ENCODE assay signal across 23 cellular contexts in the genomic region with DNA sequence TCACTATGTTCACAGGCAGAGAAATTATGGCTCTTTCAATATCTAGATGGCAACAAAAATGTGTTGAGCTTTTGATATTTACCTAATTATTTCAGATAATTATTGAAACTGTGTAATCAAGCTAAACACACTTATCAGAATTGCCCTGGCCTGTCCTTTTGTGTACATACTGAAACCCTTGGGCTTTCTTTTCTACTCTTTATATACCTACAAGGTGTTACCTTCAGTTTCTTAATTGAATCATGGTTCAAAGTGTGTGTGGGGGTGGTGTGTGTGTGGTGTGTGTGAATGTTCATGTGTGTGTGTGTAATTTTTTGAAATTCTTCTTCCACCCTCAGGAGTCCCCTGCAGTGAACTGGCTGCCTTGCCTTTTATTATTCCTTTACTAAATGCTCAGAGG.
DNase-seq lines count a peak whose midpoint lies in the region; ATAC-seq and TF ChIP-seq lines count a peak whose summit lies in the region.
"Had no signal": no experiment of that assay in that cellular context is flagged by ENCODE, and none has a peak within 500 bp of the region (broad histone marks: within the 10 kb centered on the region; RNA-seq: fewer than 3 reads in every experiment).

No MANE protein-coding gene starts in this region.

- peaks cover 14% of the 10 kb centered on the region for H3K9me3 ChIP-seq in mucosa of descending colon
- H3K9me3 ChIP-seq in mesenchymal stem cell (ENCODE audit: control insufficient read depth, low read length) = peaks cover 6% of the 10 kb centered on the region

- no peak overlapping the region for H4K8ac ChIP-seq in mesenchymal stem cell (ENCODE audit: low read length)

- TF ChIP-seq CTCF in mucosa of descending colon (IDR thresholded peaks at IDR 0.05) = no peak

- no peak overlapping the region for H3K14ac ChIP-seq in mesenchymal stem cell (ENCODE audit: low read length in 2 of 2)

- no peak overlapping the region for H2BK12ac ChIP-seq in mesenchymal stem cell (ENCODE audit: low read length in 2 of 2)

- no peak overlapping the region for H3K4ac ChIP-seq in mesenchymal stem cell (ENCODE audit: low read depth in 1 of 2, low read length in 2 of 2)

- DNase-seq in COR-L47 (lab: John Stamatoyannopoulos, UW) (peak; percentile 60), NCI-H1436 treated with DMSO at 0.1 percent for 48 hours (lab: John Stamatoyannopoulos, UW) (peak; percentile 93), NCI-H69 (lab: John Stamatoyannopoulos, UW) (peak; percentile 95), mucosa of descending colon (no peak), mesenchymal stem cell (no peak)
- DNase-seq: 8988T; ACHN; DMS153; DND-41; GM23248; H7; Kasumi-1; NCI-H1092 treated with DMSO at 0.1 percent for 48 hours; NCI-H2029; NCI-H2227 treated with DMSO at 0.1 percent for 48 hours; NCI-H526 treated with DMSO at 0.1 percent for 48 hours; NK-92 treated with Interleukin-12 subunit alpha and Interleukin-12 subunit beta, amount 100 ng/mL, for 24 hours; PC-3; SK-N-SH; SW 1271 had no signal

- H3K79me1 ChIP-seq in mesenchymal stem cell (replicated peaks; ENCODE audit: low read length, poor library complexity, severe bottlenecking) = no peaks in the 10 kb centered on the region

- H3K18ac ChIP-seq in mesenchymal stem cell (ENCODE audit: low read depth in 1 of 2, low read length in 2 of 2) = no peak overlapping the region

- H3K4me2 ChIP-seq in mesenchymal stem cell (ENCODE audit: low read length, poor library complexity, severe bottlenecking) = no peak overlapping the region
- H3K4me2 ChIP-seq: SK-N-SH had no signal

- H3K4me1 ChIP-seq in mucosa of descending colon (ENCODE audit: low read depth) (no peaks in the 10 kb centered on the region), mesenchymal stem cell (ENCODE audit: control insufficient read depth, insufficient read depth, low read depth, low read length) (no peaks in the 10 kb centered on the region)

- no peaks in the 10 kb centered on the region for H3K27me3 ChIP-seq in mesenchymal stem cell (ENCODE audit: control insufficient read depth in 1 of 2, insufficient read depth in 1 of 2, low read length in 2 of 2)

- peak; percentile 51 for ATAC-seq in mucosa of descending colon
- no peak for ATAC-seq in GM19452 (IDR thresholded peaks at IDR 0.05; ENCODE audit: unreplicated experiment)
- ATAC-seq in GM19023 (IDR thresholded peaks at IDR 0.05; ENCODE audit: unreplicated experiment) = no peak
- ATAC-seq: K562, PC-3 had no signal

- no peak overlapping the region for H2AK5ac ChIP-seq in mesenchymal stem cell (ENCODE audit: low read length, severe bottlenecking)

- H3K4me3 ChIP-seq in mucosa of descending colon (no peak overlapping the region), mesenchymal stem cell (ENCODE audit: insufficient read depth in 1 of 2, low read depth in 1 of 2, low read length in 2 of 2) (no peak overlapping the region)
- H3K4me3 ChIP-seq: GM23248, K562 had no signal

- no peak overlapping the region for H3K23ac ChIP-seq in mesenchymal stem cell (ENCODE audit: low read length in 2 of 2)

- H2BK5ac ChIP-seq in mesenchymal stem cell (ENCODE audit: low read depth, low read length, poor library complexity, severe bottlenecking) = no peak overlapping the region

- no peak overlapping the region for H2BK120ac ChIP-seq in mesenchymal stem cell (ENCODE audit: low read depth, low read length)

- no peak overlapping the region for H3K27ac ChIP-seq in mesenchymal stem cell (ENCODE audit: low read length, poor library complexity, severe bottlenecking)
- H3K27ac ChIP-seq: GM23248 had no signal

- no peak overlapping the region for H4K91ac ChIP-seq in mesenchymal stem cell (ENCODE audit: low read length)

- H3K9ac ChIP-seq in mesenchymal stem cell (ENCODE audit: low read length) = no peak overlapping the region
- H3K9ac ChIP-seq: GM23248, SK-N-SH had no signal

- H2AFZ ChIP-seq in mesenchymal stem cell (ENCODE audit: low read depth, low read length) = no peak overlapping the region
- H2AFZ ChIP-seq: GM23248 had no signal

- H3K36me3 ChIP-seq in mucosa of descending colon (ENCODE audit: low read depth) = no peaks in the 10 kb centered on the region
- no peaks in the 10 kb centered on the region for H3K36me3 ChIP-seq in mesenchymal stem cell (ENCODE audit: control insufficient read depth in 1 of 2, insufficient read depth in 2 of 2, low read depth in 1 of 2, low read length in 2 of 2)

- no peak overlapping the region for H2BK15ac ChIP-seq in mesenchymal stem cell (ENCODE audit: low read depth, poor library complexity, severe bottlenecking)

- intact Hi-C loops in mucosa of descending colon (cut with DNase I, micrococcal nuclease) = no loop called here

Comparison
In these comparisons a context has a peak if more than half of its experiments do, and no peak if none do; other contexts are left out.
1. DNase-seq: peak in COR-L47 (single experiment), NCI-H1436 treated with DMSO at 0.1 percent for 48 hours (single experiment) and NCI-H69 (single experiment); none in mucosa of descending colon (0 of 3) and mesenchymal stem cell (single experiment).